In the genomic region with DNA sequence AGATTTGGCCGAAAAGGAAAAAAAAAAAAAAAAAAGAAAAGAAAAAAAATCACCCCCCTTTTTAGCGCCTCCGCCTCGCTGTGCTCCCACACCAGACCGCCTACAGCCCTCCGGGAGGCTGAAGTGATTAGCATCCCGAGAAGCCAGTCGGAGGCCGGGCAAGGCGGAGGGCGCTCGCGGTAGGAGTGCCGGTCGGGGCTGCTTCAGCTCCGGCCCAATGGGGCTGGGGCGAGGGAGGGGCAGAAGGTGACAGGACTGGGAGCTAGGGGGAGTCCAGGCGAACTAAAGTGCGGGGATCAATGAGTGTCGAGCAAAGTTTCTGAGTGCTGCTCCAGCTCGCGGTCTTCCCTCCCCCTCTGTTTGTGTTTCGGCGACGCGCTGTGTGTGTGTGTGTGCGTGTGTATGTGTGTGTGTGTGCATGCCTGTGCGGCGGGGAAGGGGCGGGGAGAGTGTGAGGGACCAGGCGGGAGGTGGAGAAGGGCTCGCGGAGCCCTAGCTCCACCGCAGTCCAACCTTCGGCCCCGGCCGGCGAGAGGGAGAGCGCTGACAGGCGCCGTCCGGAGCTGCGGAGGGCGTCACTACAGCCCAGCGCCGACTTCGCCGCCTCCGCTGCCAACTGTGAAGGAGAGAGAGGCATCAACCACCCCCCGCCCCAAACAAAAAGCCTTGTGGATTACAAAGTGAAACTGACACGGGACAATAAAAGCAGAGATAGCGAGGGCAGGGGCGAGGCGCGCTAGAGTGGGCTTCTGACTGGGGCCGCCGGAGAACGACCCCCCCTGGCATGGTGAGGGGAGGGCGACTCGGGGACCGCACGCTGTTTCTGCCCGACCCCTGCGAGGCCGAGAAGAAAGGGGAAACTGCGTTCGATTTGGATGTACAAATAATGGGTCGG, we compare ENCODE assay signal across 1 cellular context.
TF ChIP-seq lines count a peak whose summit lies in the region.

A gene with protein sequence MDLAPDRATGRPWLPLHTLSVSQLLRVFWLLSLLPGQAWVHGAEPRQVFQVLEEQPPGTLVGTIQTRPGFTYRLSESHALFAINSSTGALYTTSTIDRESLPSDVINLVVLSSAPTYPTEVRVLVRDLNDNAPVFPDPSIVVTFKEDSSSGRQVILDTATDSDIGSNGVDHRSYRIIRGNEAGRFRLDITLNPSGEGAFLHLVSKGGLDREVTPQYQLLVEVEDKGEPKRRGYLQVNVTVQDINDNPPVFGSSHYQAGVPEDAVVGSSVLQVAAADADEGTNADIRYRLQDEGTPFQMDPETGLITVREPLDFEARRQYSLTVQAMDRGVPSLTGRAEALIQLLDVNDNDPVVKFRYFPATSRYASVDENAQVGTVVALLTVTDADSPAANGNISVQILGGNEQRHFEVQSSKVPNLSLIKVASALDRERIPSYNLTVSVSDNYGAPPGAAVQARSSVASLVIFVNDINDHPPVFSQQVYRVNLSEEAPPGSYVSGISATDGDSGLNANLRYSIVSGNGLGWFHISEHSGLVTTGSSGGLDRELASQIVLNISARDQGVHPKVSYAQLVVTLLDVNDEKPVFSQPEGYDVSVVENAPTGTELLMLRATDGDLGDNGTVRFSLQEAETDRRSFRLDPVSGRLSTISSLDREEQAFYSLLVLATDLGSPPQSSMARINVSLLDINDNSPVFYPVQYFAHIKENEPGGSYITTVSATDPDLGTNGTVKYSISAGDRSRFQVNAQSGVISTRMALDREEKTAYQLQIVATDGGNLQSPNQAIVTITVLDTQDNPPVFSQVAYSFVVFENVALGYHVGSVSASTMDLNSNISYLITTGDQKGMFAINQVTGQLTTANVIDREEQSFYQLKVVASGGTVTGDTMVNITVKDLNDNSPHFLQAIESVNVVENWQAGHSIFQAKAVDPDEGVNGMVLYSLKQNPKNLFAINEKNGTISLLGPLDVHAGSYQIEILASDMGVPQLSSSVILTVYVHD (N-terminal part only) (plus strand): TSS at position 280 of the 895 bp plus-strand sequence. CDS start 1,457 bp downstream, outside the sequence.

TF ChIP-seq in HepG2, 621 proteins besides CTCF, POLR2A, EP300 and RAD21 (continued from another document and continues in another):
- peak; percentile 93 for TF ChIP-seq ZBTB39 (CRISPR knock-in tag; IDR thresholded peaks at IDR 0.05)
- TF ChIP-seq HOXD1 (CRISPR knock-in tag; IDR thresholded peaks at IDR 0.05), result peak; percentile 74; the same call in 1 of the 2 replicates
- no peak for TF ChIP-seq ZNF510 (CRISPR knock-in tag; IDR thresholded peaks at IDR 0.05; ENCODE audit: low read depth)
- TF ChIP-seq, protein P1, sequence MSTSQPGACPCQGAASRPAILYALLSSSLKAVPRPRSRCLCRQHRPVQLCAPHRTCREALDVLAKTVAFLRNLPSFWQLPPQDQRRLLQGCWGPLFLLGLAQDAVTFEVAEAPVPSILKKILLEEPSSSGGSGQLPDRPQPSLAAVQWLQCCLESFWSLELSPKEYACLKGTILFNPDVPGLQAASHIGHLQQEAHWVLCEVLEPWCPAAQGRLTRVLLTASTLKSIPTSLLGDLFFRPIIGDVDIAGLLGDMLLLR (CRISPR knock-in tag; IDR thresholded peaks at IDR 0.05), result no peak
- TF ChIP-seq PPARG (CRISPR knock-in tag; conservative IDR thresholded peaks at IDR 0.05), result no peak
- no peak for TF ChIP-seq NR2F2 (IDR thresholded peaks at IDR 0.05; ENCODE audit: borderline replicate concordance, low read depth)
- TF ChIP-seq POLR2G (IDR thresholded peaks at IDR 0.05; ENCODE audit: low read depth, low read length), result no peak
- no peak for TF ChIP-seq MBD4 (IDR thresholded peaks at IDR 0.05; ENCODE audit: borderline replicate concordance, low read length)
- no peak for TF ChIP-seq MED8 (CRISPR knock-in tag; IDR thresholded peaks at IDR 0.05; ENCODE audit: insufficient replicate concordance)
- TF ChIP-seq ZNF775 (CRISPR knock-in tag; IDR thresholded peaks at IDR 0.05; ENCODE audit: borderline replicate concordance), result no peak
- no peak for TF ChIP-seq ZUFSP (CRISPR knock-in tag; IDR thresholded peaks at IDR 0.05; ENCODE audit: borderline replicate concordance)
- no peak for TF ChIP-seq ZNF256 (CRISPR knock-in tag; conservative IDR thresholded peaks at IDR 0.05)
- no peak for TF ChIP-seq ERF (CRISPR knock-in tag; IDR thresholded peaks at IDR 0.05)
- no peak for TF ChIP-seq ZKSCAN5 (CRISPR knock-in tag; IDR thresholded peaks at IDR 0.05)
- TF ChIP-seq WIZ (CRISPR knock-in tag; IDR thresholded peaks at IDR 0.05), result no peak; the same call in 1 of the 2 replicates
- TF ChIP-seq ZNF407 (CRISPR knock-in tag; IDR thresholded peaks at IDR 0.05; ENCODE audit: not compliant biosample characterization), result no peak
- no peak for TF ChIP-seq ZNF343 (CRISPR knock-in tag; IDR thresholded peaks at IDR 0.05)
- TF ChIP-seq RFX5 (IDR thresholded peaks at IDR 0.05; ENCODE audit: low read depth, low read length), result peak; percentile 60; the same call in 1 of the 2 replicates
- TF ChIP-seq ZMYM2 (CRISPR knock-in tag; IDR thresholded peaks at IDR 0.05), result peak; percentile 40; the same call in 1 of the 2 replicates
- peak; percentile 54; the same call in 1 of the 2 replicates for TF ChIP-seq ISL2 (CRISPR knock-in tag; IDR thresholded peaks at IDR 0.05)
- TF ChIP-seq BATF2 (CRISPR knock-in tag; IDR thresholded peaks at IDR 0.05), result peak; percentile 80; the same call in 1 of the 2 replicates
- peak; percentile 91 for TF ChIP-seq ZNF292 (CRISPR knock-in tag; IDR thresholded peaks at IDR 0.05; ENCODE audit: borderline replicate concordance, low read depth)
- peak; percentile 73; the same call in 1 of the 2 replicates for TF ChIP-seq ZNF589 (CRISPR knock-in tag; conservative IDR thresholded peaks at IDR 0.05)
- no peak for TF ChIP-seq ZNF234 (CRISPR knock-in tag; conservative IDR thresholded peaks at IDR 0.05)
- TF ChIP-seq STAT5B (CRISPR knock-in tag; IDR thresholded peaks at IDR 0.05), result no peak
- TF ChIP-seq PRDM10 (CRISPR knock-in tag; IDR thresholded peaks at IDR 0.05; ENCODE audit: low read depth), result 0 out of 2 replicates have a peak, but pooled peaks have one; percentile 52
- no peak for TF ChIP-seq CENPBD1 (CRISPR knock-in tag; IDR thresholded peaks at IDR 0.05; ENCODE audit: borderline replicate concordance, low read depth)
- no peak for TF ChIP-seq ZC3H4 (CRISPR knock-in tag; IDR thresholded peaks at IDR 0.05; ENCODE audit: borderline replicate concordance)
- peak; percentile 96 for TF ChIP-seq ZNF282 (IDR thresholded peaks at IDR 0.05; ENCODE audit: partially characterized antibody)
- TF ChIP-seq CCDC6 (CRISPR knock-in tag; IDR thresholded peaks at IDR 0.05), result peak; percentile 83; the same call in 1 of the 2 replicates
- TF ChIP-seq IRX3 (CRISPR knock-in tag; IDR thresholded peaks at IDR 0.05; ENCODE audit: borderline replicate concordance, low read depth), result 0 out of 2 replicates have a peak, but pooled peaks have one; percentile 26
